ENCODE assay signal across 21 cellular contexts in the genomic region with DNA sequence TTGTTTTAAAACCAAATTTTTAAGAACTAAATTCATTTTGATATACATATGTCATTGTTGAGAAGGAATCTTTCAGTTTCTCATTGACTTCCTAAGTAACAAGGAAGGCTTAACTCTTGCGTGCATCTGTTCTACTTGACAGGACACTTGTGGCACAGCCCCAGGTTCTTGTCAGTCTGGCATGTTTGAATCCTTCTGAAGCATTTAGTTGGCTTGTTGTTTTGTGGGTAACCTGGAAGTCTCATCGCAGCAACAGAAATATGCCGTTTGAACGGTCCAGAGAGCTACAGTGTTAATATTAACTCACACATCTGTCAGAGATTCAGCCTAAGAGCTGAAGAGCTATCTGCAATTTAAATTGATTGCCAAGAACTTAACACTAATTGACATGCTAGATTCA.
"Had no signal": no experiment of that assay in that cellular context is flagged by ENCODE, and none has a peak within 500 bp of the region (broad histone marks: within the 10 kb centered on the region; RNA-seq: fewer than 3 reads in every experiment).

No MANE protein-coding gene starts in this region.

- H3K27me3 ChIP-seq: adrenal gland had no signal

- H3K36me3 ChIP-seq: adrenal gland had no signal

- DNase-seq: activated CD4-positive, alpha-beta T cell treated with anti-CD3 and anti-CD28 coated beads for 48 hours; activated CD4-positive, alpha-beta T cell treated with anti-CD3 and anti-CD28 coated beads, Interleukin-2, amount 50 U/mL, for 4 hours; activated CD4-positive, CD25-positive, alpha-beta regulatory T cell treated with anti-CD3 and anti-CD28 coated beads, Interleukin-2, amount 50 U/mL, for 72 hours; activated CD8-positive, alpha-beta memory T cell treated with anti-CD3 and anti-CD28 coated beads, Interleukin-2, amount 50 U/mL, for 48 hours; activated CD8-positive, alpha-beta T cell treated with anti-CD3 and anti-CD28 coated beads, Interleukin-2, amount 10 ng/mL, durations not matched to agents 7 days and 5 days; activated naive CD4-positive, alpha-beta T cell treated with anti-CD3 and anti-CD28 coated beads, Interleukin-2, amount 50 U/mL, for 16 hours; activated naive CD8-positive, alpha-beta T cell treated with anti-CD3 and anti-CD28 coated beads, Interleukin-2, amount 10 ng/mL, durations not matched to agents 7 days and 5 days; activated T-cell treated with anti-CD3 and anti-CD28 coated beads, Interleukin-2, amount 50 U/mL, for 1 hour; adrenal gland; anterior cingulate cortex; Kasumi-1; NCI-H146; NCI-H187 treated with DMSO at 0.1 percent for 48 hours; NCI-H2081 treated with DMSO at 0.1 percent for 48 hours; NCI-H345; NCI-H510A; NCI-H748 treated with DMSO at 0.1 percent for 48 hours; SIG-M5; T-helper 17 cell; T-helper 9 cell had no signal

- H3K4me3 ChIP-seq: adrenal gland had no signal

- ATAC-seq: activated CD8-positive, alpha-beta T cell treated with anti-CD3 and anti-CD28 coated beads, Interleukin-2, amount 10 ng/mL, durations not matched to agents 7 days and 5 days; T-helper 17 cell; WTC11 had no signal

- H3K27ac ChIP-seq: adrenal gland had no signal

- H3K9me3 ChIP-seq: adrenal gland had no signal
